In the genomic region with DNA sequence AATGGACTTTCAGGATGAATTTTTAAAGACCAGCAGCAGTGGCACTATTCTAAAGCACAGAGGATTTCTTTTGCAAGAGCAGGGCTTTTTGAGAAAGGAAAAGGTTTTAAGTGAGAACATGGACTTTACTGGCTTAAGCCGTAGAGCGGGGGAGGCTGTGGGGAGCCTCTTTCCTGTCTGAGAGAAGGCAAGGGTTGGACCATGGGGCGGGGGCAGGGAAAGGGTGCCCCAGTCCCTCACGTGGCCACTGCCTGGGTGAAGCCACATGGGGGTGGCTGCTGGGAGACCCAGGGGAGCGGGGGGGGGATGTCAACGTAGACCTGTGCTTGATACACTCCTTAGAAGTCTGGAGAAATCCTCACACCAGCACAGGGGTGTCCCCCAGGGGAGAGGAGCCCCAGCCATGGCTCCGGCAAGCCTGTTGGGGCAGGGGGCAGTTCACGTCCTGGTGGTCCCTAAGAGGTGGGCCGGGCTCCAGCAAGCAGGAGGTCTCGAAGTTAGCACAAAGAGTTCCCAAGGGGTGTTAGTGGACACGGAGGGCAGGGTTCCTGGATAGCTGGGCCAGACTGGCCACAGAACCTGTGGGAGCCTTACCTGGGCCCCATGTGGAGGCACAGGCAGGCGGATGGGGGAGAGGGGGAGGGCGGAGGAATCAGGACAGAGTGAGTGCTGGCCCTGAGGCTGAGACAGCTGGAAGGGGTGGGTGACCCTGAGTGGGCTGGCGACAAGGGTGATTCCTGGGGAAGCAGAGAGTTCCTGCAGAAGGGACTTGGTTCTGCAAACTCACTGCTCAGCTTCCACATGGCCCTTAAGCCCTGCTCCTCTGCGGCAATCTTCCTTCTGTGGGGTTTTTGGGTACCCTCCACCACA, we compare ENCODE assay signal across 1 cellular context.
TF ChIP-seq lines count a peak whose summit lies in the region.

No MANE protein-coding gene starts in this region.

TF ChIP-seq in SK-N-SH, 30 proteins besides CTCF, POLR2A, EP300 and RAD21 (continued from another document):
- TF ChIP-seq, protein P1, sequence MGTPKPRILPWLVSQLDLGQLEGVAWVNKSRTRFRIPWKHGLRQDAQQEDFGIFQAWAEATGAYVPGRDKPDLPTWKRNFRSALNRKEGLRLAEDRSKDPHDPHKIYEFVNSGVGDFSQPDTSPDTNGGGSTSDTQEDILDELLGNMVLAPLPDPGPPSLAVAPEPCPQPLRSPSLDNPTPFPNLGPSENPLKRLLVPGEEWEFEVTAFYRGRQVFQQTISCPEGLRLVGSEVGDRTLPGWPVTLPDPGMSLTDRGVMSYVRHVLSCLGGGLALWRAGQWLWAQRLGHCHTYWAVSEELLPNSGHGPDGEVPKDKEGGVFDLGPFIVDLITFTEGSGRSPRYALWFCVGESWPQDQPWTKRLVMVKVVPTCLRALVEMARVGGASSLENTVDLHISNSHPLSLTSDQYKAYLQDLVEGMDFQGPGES (IDR thresholded peaks at IDR 0.05; ENCODE audit: low read depth, low read length) = no peak
- TF ChIP-seq NFIC (IDR thresholded peaks at IDR 0.05; ENCODE audit: borderline replicate concordance) (no peak), FOSL2 (IDR thresholded peaks at IDR 0.05; ENCODE audit: borderline replicate concordance, low read depth) (no peak), YY1 (IDR thresholded peaks at IDR 0.05; ENCODE audit: low read depth) (no peak), SMC3 (IDR thresholded peaks at IDR 0.05; ENCODE audit: low read depth, low read length) (no peak), RCOR1 (IDR thresholded peaks at IDR 0.05; ENCODE audit: low read length) (no peak)
- TF ChIP-seq, protein P2, sequence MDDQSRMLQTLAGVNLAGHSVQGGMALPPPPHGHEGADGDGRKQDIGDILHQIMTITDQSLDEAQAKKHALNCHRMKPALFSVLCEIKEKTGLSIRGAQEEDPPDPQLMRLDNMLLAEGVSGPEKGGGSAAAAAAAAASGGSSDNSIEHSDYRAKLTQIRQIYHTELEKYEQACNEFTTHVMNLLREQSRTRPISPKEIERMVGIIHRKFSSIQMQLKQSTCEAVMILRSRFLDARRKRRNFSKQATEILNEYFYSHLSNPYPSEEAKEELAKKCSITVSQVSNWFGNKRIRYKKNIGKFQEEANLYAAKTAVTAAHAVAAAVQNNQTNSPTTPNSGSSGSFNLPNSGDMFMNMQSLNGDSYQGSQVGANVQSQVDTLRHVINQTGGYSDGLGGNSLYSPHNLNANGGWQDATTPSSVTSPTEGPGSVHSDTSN (IDR thresholded peaks at IDR 0.05) = no peak
